21 cellular contexts compared by ENCODE assay signal in the genomic region with DNA sequence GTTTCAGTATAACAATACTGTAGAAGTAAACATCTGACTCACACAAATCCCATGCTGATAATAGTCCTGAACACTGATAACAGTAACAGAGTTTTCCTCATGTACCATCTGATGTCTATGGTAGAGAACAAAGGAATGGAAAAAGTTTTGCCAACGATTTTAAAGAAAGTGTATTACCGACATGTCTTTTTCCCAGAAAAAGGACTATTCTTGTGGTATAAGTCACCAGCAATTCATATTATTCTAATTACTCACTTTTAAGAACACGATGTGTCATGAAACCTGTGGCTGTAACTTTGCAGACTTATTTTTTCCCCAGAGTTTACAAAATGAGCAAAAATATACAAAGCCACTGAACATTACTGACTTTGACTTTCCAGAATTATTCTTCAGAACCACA. TPM values are rescaled to one million over a fixed set of nuclear protein-coding genes. Genes with fewer than 3 reads are reported as not detected.
DNase-seq lines count a peak whose midpoint lies in the region; ATAC-seq and TF ChIP-seq lines count a peak whose summit lies in the region.
"Had no signal": no experiment of that assay in that cellular context is flagged by ENCODE, and none has a peak within 500 bp of the region (broad histone marks: within the 10 kb centered on the region; RNA-seq: fewer than 3 reads in every experiment).

No MANE protein-coding gene starts in this region.

- peak overlapping the region; percentile 84 for H2BK20ac ChIP-seq in IMR-90 (ENCODE audit: low read depth, low read length)

- no peak overlapping the region for H3K4me3 Mint-ChIP-seq in Calu3 (ENCODE audit: low read depth, unreplicated experiment)
- H3K4me3 Mint-ChIP-seq: activated CD8-positive, alpha-beta T cell treated with anti-CD3 and anti-CD28 coated beads, Interleukin-2, amount 10 ng/mL, durations not matched to agents 7 days and 5 days; IgD-negative memory B cell; naive B cell had no signal

- no peak overlapping the region for H2AK9ac ChIP-seq in IMR-90 (replicated peaks; ENCODE audit: low read depth, low read length, poor library complexity)

- H2BK120ac ChIP-seq in IMR-90 (ENCODE audit: low read depth, low read length) (peak overlapping the region; percentile 90), mesenchymal stem cell (ENCODE audit: low read depth, low read length) (no peak overlapping the region)

- TF ChIP-seq RAD21 in IMR-90 (IDR thresholded peaks at IDR 0.05; ENCODE audit: low read length) = no peak

- dilution Hi-C loops in IMR-90 (cut with HindIII; ENCODE audit: low sequenced_read_pairs, unreplicated experiment) = no loop called here

- peak overlapping the region; percentile 88; the same call in 1 of the 2 replicates for H4K5ac ChIP-seq in IMR-90 (ENCODE audit: low read depth, low read length)

- peak overlapping the region; percentile 94 for H3K18ac ChIP-seq in IMR-90 (ENCODE audit: low read depth, low read length)
- H3K18ac ChIP-seq in mesenchymal stem cell (ENCODE audit: low read depth in 1 of 2, low read length in 2 of 2) = no peak overlapping the region

- intact Hi-C loops in IMR-90 (cut with micrococcal nuclease) = no loop called here
- intact Hi-C loops in Calu3 (cut with micrococcal nuclease; ENCODE audit: unreplicated experiment) = no loop called here
- intact Hi-C loops in thyroid gland (cut with DNase I) = no loop called here
- intact Hi-C loops in posterior cingulate gyrus (cut with DNase I) = no loop called here

- H3K56ac ChIP-seq in IMR-90 (ENCODE audit: extremely low read depth, insufficient read depth, low read length) = peak overlapping the region; percentile 59

- H2AK5ac ChIP-seq in IMR-90 (ENCODE audit: low read depth, low read length) (no peak overlapping the region), mesenchymal stem cell (ENCODE audit: low read length, severe bottlenecking) (no peak overlapping the region)

- H3K9ac ChIP-seq in IMR-90 (ENCODE audit: low read depth, low read length) (no peak overlapping the region), mesenchymal stem cell (ENCODE audit: low read length) (peak overlapping the region; percentile 83)

- peaks cover 8% of the 10 kb centered on the region for H3K9me3 Mint-ChIP-seq in Calu3 (ENCODE audit: low read depth, unreplicated experiment)
- H3K9me3 Mint-ChIP-seq: IgD-negative memory B cell had no signal

- H3K79me1 ChIP-seq in IMR-90 (ENCODE audit: low read depth in 1 of 2, low read length in 2 of 2) = 0 out of 4 replicates have a peak, but pooled peaks cover 0 to 3% of the 10 kb centered on the region in 2 experiments
- no peaks in the 10 kb centered on the region for H3K79me1 ChIP-seq in mesenchymal stem cell (replicated peaks; ENCODE audit: low read length, poor library complexity, severe bottlenecking)

- no peaks in the 10 kb centered on the region for H4K20me1 ChIP-seq in IMR-90 (ENCODE audit: insufficient read depth, low read length)

- H4K91ac ChIP-seq in IMR-90 (ENCODE audit: insufficient read depth, low read depth, low read length) (peak overlapping the region; percentile 54; the same call in 1 of the 2 replicates), mesenchymal stem cell (ENCODE audit: low read length) (no peak overlapping the region)

- no peak overlapping the region; the same call in 2 of the 3 replicates for H2BK15ac ChIP-seq in IMR-90 (ENCODE audit: low read depth, low read length)
- H2BK15ac ChIP-seq in mesenchymal stem cell (ENCODE audit: low read depth, poor library complexity, severe bottlenecking) = no peak overlapping the region

- H3K27ac Mint-ChIP-seq in Calu3 (ENCODE audit: unreplicated experiment) = no peak overlapping the region
- H3K27ac Mint-ChIP-seq: activated CD8-positive, alpha-beta T cell treated with anti-CD3 and anti-CD28 coated beads, Interleukin-2, amount 10 ng/mL, durations not matched to agents 7 days and 5 days; IgD-negative memory B cell had no signal

- H3K4me2 ChIP-seq in IMR-90 (ENCODE audit: low read depth, low read length) (peak overlapping the region; percentile 88; the same call in 1 of the 2 replicates), mesenchymal stem cell (ENCODE audit: low read length, poor library complexity, severe bottlenecking) (no peak overlapping the region)

- DNase-seq in A172 (ENCODE audit: low spot score) = peak; percentile 46
- peak; percentile 78 for DNase-seq in IMR-90
- DNase-seq in coronary artery (ENCODE audit: low spot score) = no peak
- DNase-seq in mesenchymal stem cell = peak; percentile 60
- no peak for DNase-seq in GM13976 (ENCODE audit: low spot score)
- DNase-seq in Calu3 = no peak
- no peak for DNase-seq in thyroid gland
- no peak for DNase-seq in posterior cingulate gyrus
- DNase-seq: activated CD8-positive, alpha-beta T cell treated with anti-CD3 and anti-CD28 coated beads, Interleukin-2, amount 10 ng/mL, durations not matched to agents 7 days and 5 days; anterior cingulate cortex; effector CD4-positive, alpha-beta T cell; glutamatergic neuron; left colon; naive B cell; NCI-H1092 treated with DMSO at 0.1 percent for 48 hours; NCI-H2171 treated with DMSO at 0.1 percent for 48 hours; psoas muscle; stimulated activated CD4-positive, alpha-beta T cell treated with anti-CD3 and anti-CD28 coated beads, Interleukin-2, amount 100 ng/mL, for 24 hours; upper lobe of right lung had no signal

- no peaks in the 10 kb centered on the region for H3K27me3 Mint-ChIP-seq in Calu3 (ENCODE audit: unreplicated experiment)
- H3K27me3 Mint-ChIP-seq: IgD-negative memory B cell had no signal

- TF ChIP-seq CTCF in IMR-90 (conservative IDR thresholded peaks at IDR 0.05; ENCODE audit: low read depth, low read length) (no peak), coronary artery (IDR thresholded peaks at IDR 0.05) (no peak), GM13976 (IDR thresholded peaks at IDR 0.05; ENCODE audit: borderline replicate concordance, control extremely low read depth, extremely low read depth, insufficient read depth, missing control alignments) (no peak), Calu3 (IDR thresholded peaks at IDR 0.05; ENCODE audit: unreplicated experiment) (no peak), thyroid gland (IDR thresholded peaks at IDR 0.05) (no peak)

- POLR2A ChIA-PET in IMR-90 (lab: Charles Lee; ENCODE audit: unreplicated experiment) = no interaction called here

- H3K9me3 ChIP-seq in IMR-90 (ENCODE audit: control insufficient read depth, insufficient read depth, low read length) = no peaks in the 10 kb centered on the region
- no peaks in the 10 kb centered on the region for H3K9me3 ChIP-seq in mesenchymal stem cell (ENCODE audit: control insufficient read depth, low read length)
- H3K9me3 ChIP-seq in thyroid gland = no peaks in the 10 kb centered on the region
- H3K9me3 ChIP-seq: psoas muscle, upper lobe of right lung had no signal

- peak; percentile 53 for ATAC-seq in IMR-90 (ENCODE audit: low read depth)
- ATAC-seq: activated CD8-positive, alpha-beta T cell treated with anti-CD3 and anti-CD28 coated beads, Interleukin-2, amount 10 ng/mL, durations not matched to agents 7 days and 5 days; left colon; psoas muscle; upper lobe of right lung had no signal

- in situ Hi-C loops in IMR-90 (cut with MboI; ENCODE audit: low sequenced_read_pairs) (no loop called here), GM13976 (cut with MboI; ENCODE audit: low sequenced_read_pairs, unreplicated experiment) (no loop called here)

- H3K23ac ChIP-seq in IMR-90 (ENCODE audit: low read depth, low read length) = peak overlapping the region; percentile 68; the same call in 1 of the 2 replicates
- no peak overlapping the region for H3K23ac ChIP-seq in mesenchymal stem cell (ENCODE audit: low read length in 2 of 2)

- H3K4me3 ChIP-seq in IMR-90 (ENCODE audit: insufficient read depth, low read depth, low read length) (no peak overlapping the region), coronary artery (no peak overlapping the region), mesenchymal stem cell (ENCODE audit: insufficient read depth in 1 of 2, low read depth in 1 of 2, low read length in 2 of 2) (peak overlapping the region in 1 of 2 experiments; percentile 22), thyroid gland (replicated peaks in 1 of 3) (no peak overlapping the region)
- H3K4me3 ChIP-seq: psoas muscle, upper lobe of right lung had no signal

- 0% methylated on average over 1 of the region's 3 CpGs; no CpG with 5 or more reads in 1 of the 2 experiments for WGBS in IMR-90 (ENCODE audit: extremely low coverage in 2 of 2, insufficient read length in 1 of 2), 2 experiments
- WGBS in mesenchymal stem cell = 26% methylated on average over 3 of the region's 3 CpGs
- WGBS in thyroid gland, 2 donors = 89 to 90% methylated on average over 3 of the region's 3 CpGs

- H2AFZ ChIP-seq in IMR-90 (replicated peaks; ENCODE audit: low read length, poor library complexity) (no peak overlapping the region), mesenchymal stem cell (ENCODE audit: low read depth, low read length) (no peak overlapping the region)

- H2BK5ac ChIP-seq in IMR-90 (ENCODE audit: low read depth, low read length, poor library complexity, severe bottlenecking) = peak overlapping the region; percentile 98
- no peak overlapping the region for H2BK5ac ChIP-seq in mesenchymal stem cell (ENCODE audit: low read depth, low read length, poor library complexity, severe bottlenecking)

- H3K4me1 Mint-ChIP-seq in Calu3 (ENCODE audit: low read depth, unreplicated experiment) = no peaks in the 10 kb centered on the region
- H3K4me1 Mint-ChIP-seq: IgD-negative memory B cell, naive B cell had no signal

- peaks cover 9% of the 10 kb centered on the region; the same call in 1 of the 2 replicates for H3K4me1 ChIP-seq in IMR-90 (ENCODE audit: control insufficient read depth, insufficient read depth, low read length)
- H3K4me1 ChIP-seq in mesenchymal stem cell (ENCODE audit: control insufficient read depth, insufficient read depth, low read depth, low read length) = no peaks in the 10 kb centered on the region
- H3K4me1 ChIP-seq in thyroid gland = no peaks in the 10 kb centered on the region
- H3K4me1 ChIP-seq: psoas muscle, upper lobe of right lung had no signal

- no peaks in the 10 kb centered on the region for H3K36me3 ChIP-seq in IMR-90 (ENCODE audit: control insufficient read depth, insufficient read depth, low read length)
- no peaks in the 10 kb centered on the region for H3K36me3 ChIP-seq in mesenchymal stem cell (ENCODE audit: control insufficient read depth in 1 of 2, insufficient read depth in 2 of 2, low read depth in 1 of 2, low read length in 2 of 2)
- no peaks in the 10 kb centered on the region for H3K36me3 ChIP-seq in thyroid gland
- H3K36me3 ChIP-seq: upper lobe of right lung had no signal

- H4K8ac ChIP-seq in IMR-90 (ENCODE audit: low read depth in 2 of 2, low read length in 2 of 2) (peak overlapping the region in 1 of 2 experiments; percentile 77; a peak in 2 of 4 replicates), mesenchymal stem cell (ENCODE audit: low read length) (no peak overlapping the region)

- H3K36me3 Mint-ChIP-seq in Calu3 (ENCODE audit: insufficient read depth, unreplicated experiment) = no peaks in the 10 kb centered on the region
- H3K36me3 Mint-ChIP-seq: IgD-negative memory B cell, naive B cell had no signal

- H3K14ac ChIP-seq in IMR-90 (replicated peaks; ENCODE audit: low read depth, low read length) (peak overlapping the region; percentile 63), mesenchymal stem cell (ENCODE audit: low read length in 2 of 2) (no peak overlapping the region)

- no TSS peak for BruUV-seq in IMR-90 (replicated peaks; lab: Mats Ljungman, UMichigan)
- no TSS peak for BruUV-seq in Calu3 (replicated peaks; lab: Mats Ljungman, UMichigan)

- H3K4ac ChIP-seq in IMR-90 (ENCODE audit: low read depth, low read length) (peak overlapping the region; percentile 78; the same call in 1 of the 2 replicates), mesenchymal stem cell (ENCODE audit: low read depth in 1 of 2, low read length in 2 of 2) (no peak overlapping the region)

- H3K9me1 ChIP-seq in IMR-90 (ENCODE audit: insufficient read depth, low read length) = peaks cover 4% of the 10 kb centered on the region; the same call in 1 of the 2 replicates

- CTCF ChIA-PET in IMR-90 (lab: Yijun Ruan, JAX) (no interaction called here), Calu3 (lab: Charles Lee) (no interaction called here)

- no peak overlapping the region for H2BK12ac ChIP-seq in mesenchymal stem cell (ENCODE audit: low read length in 2 of 2)

- no peaks in the 10 kb centered on the region for H3K27me3 ChIP-seq in IMR-90 (ENCODE audit: control insufficient read depth, insufficient read depth, low read length)
- H3K27me3 ChIP-seq in mesenchymal stem cell (ENCODE audit: control insufficient read depth in 1 of 2, insufficient read depth in 1 of 2, low read length in 2 of 2) = no peaks in the 10 kb centered on the region
- no peaks in the 10 kb centered on the region for H3K27me3 ChIP-seq in thyroid gland
- H3K27me3 ChIP-seq: upper lobe of right lung had no signal

- TF ChIP-seq POLR2A in IMR-90 (IDR thresholded peaks at IDR 0.05; ENCODE audit: low read depth, low read length) (no peak), thyroid gland (IDR thresholded peaks at IDR 0.05) (no peak)

- H3K27ac ChIP-seq in IMR-90 (ENCODE audit: insufficient read depth, low read length) (peak overlapping the region; percentile 86; the same call in 1 of the 2 replicates), coronary artery (peak overlapping the region; percentile 22 to 36), mesenchymal stem cell (ENCODE audit: low read length, poor library complexity, severe bottlenecking) (no peak overlapping the region), thyroid gland (no peak overlapping the region)
- H3K27ac ChIP-seq: psoas muscle, upper lobe of right lung had no signal

RNA-seq across cellular contexts. Expression of a gene that starts 40.1 kb away (rescaled TPM):
- 0.69 and 0.84 TPM in 2 replicates for total RNA-seq in A172 (2014; rRNA removed; shearing (Covaris generic))
- total RNA-seq in IMR-90 (2012; rRNA removed) = 223 and 241 TPM in 2 replicates
- polyA plus RNA-seq in IMR-90 (2012; rRNA removed) = 792 and 965 TPM in 2 replicates
- 379 and 539 TPM in 2 replicates for polyA plus RNA-seq in IMR-90 (2012; cell fraction: cytosol; rRNA removed)
- 63.3 and 526 TPM in 2 replicates for polyA plus RNA-seq in IMR-90 (2012; cell fraction: nucleus; rRNA removed; ENCODE audit: low replicate concordance)
- 62.6 TPM for polyA plus RNA-seq in mesenchymal stem cell (2013, experiment 1 of 2)
- polyA plus RNA-seq in mesenchymal stem cell (2013, experiment 2 of 2) = 61.6 TPM
- not detected in 2 replicates for total RNA-seq in Calu3 (2022)
- 1,000 to 10,000 TPM in 2 of 4 donors, 100 to 1,000 TPM in 2; 371 to 2,364 (median 992) TPM for total RNA-seq in thyroid gland
- total RNA-seq: activated CD8-positive, alpha-beta T cell treated with anti-CD3 and anti-CD28 coated beads, Interleukin-2, amount 10 ng/mL, durations not matched to agents 7 days and 5 days; H1 had no signal
- polyA plus RNA-seq: H1, IgD-negative memory B cell had no signal

Comparison
In these comparisons a context has a peak if more than half of its experiments do, and no peak if none do; other contexts are left out.
1. DNase-seq: peak in A172 (single experiment), IMR-90 (single experiment) and mesenchymal stem cell (single experiment); none in coronary artery (single experiment), GM13976 (single experiment), Calu3 (single experiment), thyroid gland (0 of 2) and posterior cingulate gyrus (0 of 10).
2. H3K27ac ChIP-seq: peak in IMR-90 (single experiment) and coronary artery (2 of 2); none in mesenchymal stem cell (single experiment) and thyroid gland (0 of 3).
3. RNA of a gene that starts 40.1 kb away (total RNA-seq): 371 to 2,364 TPM in thyroid gland and 223 to 241 TPM in IMR-90; 0.69 to 0.84 TPM in A172 and not detected in Calu3; every median in the first group is over 100 times any median in the second.